Comparison of ENCODE assay signal across 8 cellular contexts in genomic region chr13:100674848-100675659, GRCh38. TPM values are rescaled to one million over a fixed set of nuclear protein-coding genes. Genes with fewer than 3 reads are reported as not detected.
A peak's percentile ranks its signal among the peaks of the same experiment; 100 is the strongest.
DNase-seq lines count a peak whose midpoint lies in the region; ATAC-seq and TF ChIP-seq lines count a peak whose summit lies in the region.

No MANE protein-coding gene starts in this region.

- H3K27ac ChIP-seq in VCaP (peak overlapping the region; percentile 92), breast epithelium (peak overlapping the region; percentile 69 to 84), iPS-20b (ENCODE audit: low read length) (peak overlapping the region; percentile 37), skin epidermis (peak overlapping the region; percentile 66 to 95 (median 86))

- H3K4me1 ChIP-seq in breast epithelium, result peaks cover 5 to 6% of the 10 kb centered on the region in 2 donors
- H3K4me1 ChIP-seq in iPS-20b (ENCODE audit: insufficient read depth, low read length), result no peaks in the 10 kb centered on the region

- peak overlapping the region; percentile 52 to 92 (median 80) for H3K4me3 ChIP-seq in breast epithelium
- H3K4me3 ChIP-seq in iPS-20b (ENCODE audit: low read length), result peak overlapping the region; percentile 81
- peak overlapping the region; percentile 48 to 96 (median 68) for H3K4me3 ChIP-seq in skin epidermis

- peak; percentile 27 for TF ChIP-seq POLR2A in breast epithelium (IDR thresholded peaks at IDR 0.05)

- TF ChIP-seq CTCF in VCaP (conservative IDR thresholded peaks at IDR 0.05) (no peak; the same call in 1 of the 2 replicates), breast epithelium (IDR thresholded peaks at IDR 0.05) (no peak)

- ATAC-seq in GM18870 (IDR thresholded peaks at IDR 0.05; ENCODE audit: unreplicated experiment), result peak; percentile 94
- peak; percentile 93 for ATAC-seq in HG03108 (IDR thresholded peaks at IDR 0.05; ENCODE audit: unreplicated experiment)

- intact Hi-C loops in breast epithelium (cut with DNase I; ENCODE audit: low total_unique reads), result no loop called here

- DNase-seq in AG08395 (ENCODE audit: low spot score), result peak; percentile 99
- peak; percentile 95 for DNase-seq in NCI-H2171 (lab: John Stamatoyannopoulos, UW)
- peak; percentile 98 to 99 for DNase-seq in breast epithelium (ENCODE audit: low spot score in 2 of 2)

- no peaks in the 10 kb centered on the region for H3K27me3 ChIP-seq in breast epithelium
- H3K27me3 ChIP-seq in iPS-20b (ENCODE audit: insufficient read depth, low read length), result peaks cover 15% of the 10 kb centered on the region

- peak overlapping the region; percentile 75; the same call in 1 of the 2 replicates for H3K9ac ChIP-seq in iPS-20b (ENCODE audit: low read depth, low read length)

- H3K9me3 ChIP-seq in breast epithelium, result no peaks in the 10 kb centered on the region
- H3K9me3 ChIP-seq in iPS-20b (ENCODE audit: insufficient read depth, low read depth, low read length), result no peaks in the 10 kb centered on the region

- no peaks in the 10 kb centered on the region for H3K36me3 ChIP-seq in breast epithelium
- H3K36me3 ChIP-seq in iPS-20b (ENCODE audit: insufficient read depth, low read depth, low read length), result peaks cover 4% of the 10 kb centered on the region; the same call in 1 of the 2 replicates

RNA-seq across cellular contexts. Expression of gene TMTC4, which starts 0.5 kb away (rescaled TPM):
- total RNA-seq in breast epithelium, result 10 to 100 TPM; 16.6 to 28.2 (median 16.8) TPM

Comparison
In these comparisons a context has a peak if more than half of its experiments do, and no peak if none do; other contexts are left out.
1. Peak in every context shown above with its lines: DNase-seq, ATAC-seq, H3K4me3 ChIP-seq and H3K27ac ChIP-seq.
2. H3K27ac ChIP-seq: peak in every context shown above with its lines; median percentile 92 in VCaP; 86 in skin epidermis; 76 in breast epithelium; 37 in iPS-20b.